1 cellular context compared by ENCODE assay signal in the genomic region with DNA sequence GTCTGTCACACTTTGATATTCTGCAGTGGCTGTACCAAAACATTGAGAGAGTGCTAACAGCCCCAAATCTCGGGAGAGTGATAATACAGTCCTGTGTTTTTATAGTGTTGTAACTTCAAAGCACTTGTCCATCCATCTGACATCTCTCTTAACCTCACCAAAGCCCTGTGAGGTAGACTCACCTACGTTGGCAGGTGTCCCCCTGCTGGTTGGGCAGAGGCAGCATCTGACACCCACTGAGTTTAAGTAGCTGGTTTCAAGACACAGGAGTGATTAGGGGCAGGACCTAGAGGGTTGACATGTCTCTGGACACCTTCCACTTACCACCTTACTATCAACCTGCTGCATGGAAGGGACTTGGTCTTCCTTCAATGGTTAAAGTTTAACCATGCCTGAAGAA.
TF ChIP-seq lines count a peak whose summit lies in the region.

No MANE protein-coding gene starts in this region.

TF ChIP-seq in endothelial cell of umbilical vein, 7 proteins besides CTCF, POLR2A, EP300 and RAD21 (continued from another document):
- TF ChIP-seq, protein P1, sequence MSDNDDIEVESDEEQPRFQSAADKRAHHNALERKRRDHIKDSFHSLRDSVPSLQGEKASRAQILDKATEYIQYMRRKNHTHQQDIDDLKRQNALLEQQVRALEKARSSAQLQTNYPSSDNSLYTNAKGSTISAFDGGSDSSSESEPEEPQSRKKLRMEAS (IDR thresholded peaks at IDR 0.05; ENCODE audit: insufficient read depth, insufficient read length): no peak
- TF ChIP-seq JUN (IDR thresholded peaks at IDR 0.05; ENCODE audit: borderline replicate concordance, insufficient read depth, insufficient read length, low read depth) (no peak), GATA2 (IDR thresholded peaks at IDR 0.05; ENCODE audit: insufficient read depth, insufficient read length, low read depth, low read length) (no peak), MYC (IDR thresholded peaks at IDR 0.05; ENCODE audit: low read depth, low read length) (no peak), POLR2AphosphoS5 (IDR thresholded peaks at IDR 0.05; ENCODE audit: insufficient read depth, low read depth, low read length) (no peak)
TF ChIP-seq in endothelial cell of umbilical vein: peak in this region for 0.
